2 cellular contexts compared by ENCODE assay signal in the genomic region with DNA sequence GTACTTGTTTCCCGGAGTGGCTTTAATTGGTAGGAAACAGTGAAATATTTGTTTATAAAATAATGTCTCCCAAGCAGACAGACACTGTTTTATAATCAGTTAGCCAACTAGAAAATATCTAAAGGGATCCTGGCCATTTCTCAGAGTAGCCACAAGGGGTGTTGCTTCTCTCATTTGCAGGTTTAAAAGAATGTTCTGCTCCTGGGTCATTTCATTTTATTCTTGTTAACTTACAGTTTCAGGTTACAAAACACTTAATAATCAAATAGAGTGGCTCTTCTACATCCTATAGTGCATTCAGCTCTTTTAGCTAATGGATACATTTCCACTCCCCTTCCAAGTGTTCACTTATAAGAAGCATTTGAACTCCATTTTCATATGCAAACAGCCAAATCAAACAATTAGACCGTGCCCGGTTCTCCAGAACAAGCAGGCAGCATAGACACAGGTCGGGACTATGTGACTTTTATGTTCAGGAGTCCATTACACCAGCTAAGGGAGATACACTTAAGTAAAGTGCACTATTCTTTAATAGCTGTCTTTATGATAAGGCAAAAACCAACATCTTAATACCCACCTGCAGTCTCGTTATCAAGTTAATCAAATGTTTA.
TF ChIP-seq lines count a peak whose summit lies in the region.

No MANE protein-coding gene starts in this region.

TF ChIP-seq in IMR-90, 13 proteins besides CTCF, POLR2A, EP300 and RAD21:
- TF ChIP-seq BHLHE40 (IDR thresholded peaks at IDR 0.05; ENCODE audit: low read depth, low read length), result no peak
- no peak for TF ChIP-seq CEBPB (IDR thresholded peaks at IDR 0.05; ENCODE audit: low read depth, low read length)
- no peak for TF ChIP-seq NFE2L2 (IDR thresholded peaks at IDR 0.05; ENCODE audit: low read depth, low read length)
- no peak for TF ChIP-seq MAZ (IDR thresholded peaks at IDR 0.05; ENCODE audit: borderline replicate concordance, low read depth, low read length)
- no peak for TF ChIP-seq CHD1 (IDR thresholded peaks at IDR 0.05; ENCODE audit: low read depth, low read length)
- TF ChIP-seq, protein P1, sequence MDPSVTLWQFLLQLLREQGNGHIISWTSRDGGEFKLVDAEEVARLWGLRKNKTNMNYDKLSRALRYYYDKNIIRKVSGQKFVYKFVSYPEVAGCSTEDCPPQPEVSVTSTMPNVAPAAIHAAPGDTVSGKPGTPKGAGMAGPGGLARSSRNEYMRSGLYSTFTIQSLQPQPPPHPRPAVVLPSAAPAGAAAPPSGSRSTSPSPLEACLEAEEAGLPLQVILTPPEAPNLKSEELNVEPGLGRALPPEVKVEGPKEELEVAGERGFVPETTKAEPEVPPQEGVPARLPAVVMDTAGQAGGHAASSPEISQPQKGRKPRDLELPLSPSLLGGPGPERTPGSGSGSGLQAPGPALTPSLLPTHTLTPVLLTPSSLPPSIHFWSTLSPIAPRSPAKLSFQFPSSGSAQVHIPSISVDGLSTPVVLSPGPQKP (IDR thresholded peaks at IDR 0.05; ENCODE audit: borderline replicate concordance, low read depth, low read length), result no peak
- no peak for TF ChIP-seq RCOR1 (IDR thresholded peaks at IDR 0.05; ENCODE audit: insufficient replicate concordance, low read length)
- no peak for TF ChIP-seq MAFK (IDR thresholded peaks at IDR 0.05; ENCODE audit: low read depth, low read length)
- no peak for TF ChIP-seq MXI1 (IDR thresholded peaks at IDR 0.05; ENCODE audit: borderline replicate concordance, low read depth, low read length)
- TF ChIP-seq, protein P2, sequence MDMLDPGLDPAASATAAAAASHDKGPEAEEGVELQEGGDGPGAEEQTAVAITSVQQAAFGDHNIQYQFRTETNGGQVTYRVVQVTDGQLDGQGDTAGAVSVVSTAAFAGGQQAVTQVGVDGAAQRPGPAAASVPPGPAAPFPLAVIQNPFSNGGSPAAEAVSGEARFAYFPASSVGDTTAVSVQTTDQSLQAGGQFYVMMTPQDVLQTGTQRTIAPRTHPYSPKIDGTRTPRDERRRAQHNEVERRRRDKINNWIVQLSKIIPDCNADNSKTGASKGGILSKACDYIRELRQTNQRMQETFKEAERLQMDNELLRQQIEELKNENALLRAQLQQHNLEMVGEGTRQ (IDR thresholded peaks at IDR 0.05; ENCODE audit: low read depth, low read length), result no peak

TF ChIP-seq in GM12891, 5 proteins besides CTCF, POLR2A, EP300 and RAD21:
- TF ChIP-seq PAX5 (IDR thresholded peaks at IDR 0.05; ENCODE audit: insufficient read depth, low read length, severe bottlenecking), result no peak
- no peak for TF ChIP-seq SPI1 (IDR thresholded peaks at IDR 0.05; ENCODE audit: low read depth, low read length)
- no peak for TF ChIP-seq POU2F2 (IDR thresholded peaks at IDR 0.05; ENCODE audit: low read depth, low read length)
- TF ChIP-seq TAF1 (IDR thresholded peaks at IDR 0.05; ENCODE audit: low read depth, low read length), result no peak
- TF ChIP-seq POLR2AphosphoS5 (IDR thresholded peaks at IDR 0.05; ENCODE audit: low read depth, low read length), result no peak
